In the genomic region with DNA sequence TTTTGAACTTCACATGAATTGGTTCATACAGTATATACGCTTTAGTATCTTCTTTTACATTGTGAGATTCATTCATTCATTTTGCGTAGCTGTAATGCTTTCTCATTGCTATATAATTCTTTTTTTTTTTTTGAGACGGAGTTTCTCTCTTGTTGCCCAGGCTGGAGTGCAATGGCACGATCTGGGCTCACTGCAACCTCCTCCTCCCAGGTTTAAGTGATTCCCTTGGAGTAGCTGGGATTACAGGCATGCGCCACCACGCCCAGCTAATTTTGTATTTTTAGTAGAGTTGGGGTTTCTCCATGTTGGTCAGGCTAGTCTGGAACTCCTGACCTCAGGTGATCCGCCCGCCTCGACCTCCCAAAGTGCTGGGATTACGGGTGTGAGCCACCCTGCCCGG, we compare ENCODE assay signal across 8 cellular contexts. TPM values are rescaled to one million over a fixed set of nuclear protein-coding genes. Genes with fewer than 3 reads are reported as not detected.
DNase-seq lines count a peak whose midpoint lies in the region; ATAC-seq and TF ChIP-seq lines count a peak whose summit lies in the region.
"Not testable (repeated sequence)": the region's sequence is repeated elsewhere in the genome, so short reads cannot be mapped to it uniquely, and the experiment has no call there.

No MANE protein-coding gene starts in this region.

- POLR2A ChIA-PET in CD4-positive, alpha-beta T cell (lab: Charles Lee) = interaction anchor here (3.6 kb wide), 1 partner anchor 241 kb away, joined by 24 read pairs; the partner anchor contains the start of gene KDM3A
- POLR2A ChIA-PET in naive thymus-derived CD4-positive, alpha-beta T cell (lab: Charles Lee) = interaction anchor here (0.6 to 3.1 kb wide), 4 partner anchors 24 to 814 kb away, joined by 3 to 17 read pairs (median 4); partner anchors contain the start of genes KDM3A and TMEM150A

- not testable (repeated sequence) for H3K27me3 ChIP-seq in CD4-positive, alpha-beta T cell (ENCODE audit: control insufficient read depth, insufficient read depth, low read length); HL-60 (ENCODE audit: insufficient read depth, poor library complexity, severe bottlenecking); left ventricle myocardium inferior (ENCODE audit: low read depth); naive thymus-derived CD4-positive, alpha-beta T cell (ENCODE audit: control insufficient read depth in 2 of 2, insufficient read depth in 2 of 2, low read length in 2 of 2); spleen (replicated peaks in 1 of 7)

- not testable (repeated sequence) for TF ChIP-seq POLR2A in spleen (IDR thresholded peaks at IDR 0.05)

- not testable (repeated sequence) for H3K27ac ChIP-seq in CD4-positive, alpha-beta T cell (ENCODE audit: low read depth, low read length); spleen
- peak overlapping the region; percentile 81; the same call in 1 of the 2 replicates for H3K27ac ChIP-seq in HL-60 (replicated peaks)
- 0 out of 2 replicates have a peak overlapping the region, but pooled peaks have one; percentile 64 for H3K27ac ChIP-seq in SK-N-MC
- H3K27ac ChIP-seq in left ventricle myocardium inferior (replicated peaks) = peak overlapping the region; percentile 95
- H3K27ac ChIP-seq in naive thymus-derived CD4-positive, alpha-beta T cell (ENCODE audit: low read depth, low read length) = peak overlapping the region; percentile 79

- WGBS in spleen, 5 donors = 87 to 94% (median 91%) methylated on average over 11 of the region's 11 CpGs

- TF ChIP-seq CTCF in CD4-positive, alpha-beta T cell (IDR thresholded peaks at IDR 0.05); HL-60 (IDR thresholded peaks at IDR 0.05; ENCODE audit: insufficient read depth, low read length); left ventricle myocardium inferior (IDR thresholded peaks at IDR 0.05; ENCODE audit: borderline replicate concordance); spleen (IDR thresholded peaks at IDR 0.05 in 8 of 11, conservative IDR thresholded peaks at IDR 0.05 in 3 of 11): not testable (repeated sequence)

- DNase-seq in CD4-positive, alpha-beta T cell; HL-60 (ENCODE audit: low read depth in 1 of 2, low spot score in 1 of 2); SK-N-MC (ENCODE audit: low read depth, low spot score); left ventricle myocardium inferior; naive thymus-derived CD4-positive, alpha-beta T cell; spleen: not testable (repeated sequence)

- CTCF ChIA-PET in CD4-positive, alpha-beta T cell (lab: Charles Lee); naive thymus-derived CD4-positive, alpha-beta T cell (lab: Charles Lee): not testable (repeated sequence)

- H3K9ac ChIP-seq in SK-N-MC (ENCODE audit: insufficient read length) = peak overlapping the region; percentile 89

- peak overlapping the region; percentile 98 for H3K4me3 Mint-ChIP-seq in CD4-positive, alpha-beta T cell
- H3K4me3 Mint-ChIP-seq in activated T-helper 17 cell treated with anti-CD3 and anti-CD28 coated beads, Interleukin-2, amount 50 U/mL, for 72 hours = peak overlapping the region; percentile 87
- peak overlapping the region; percentile 46 for H3K4me3 Mint-ChIP-seq in dendritic cell treated with granulocyte-macrophage colony-stimulating factor and Interleukin-4, amounts not matched to agents 40 ng/mL and 50 ng/mL, for 4 days
- peak overlapping the region; percentile 92 to 100 (median 96) for H3K4me3 Mint-ChIP-seq in naive thymus-derived CD4-positive, alpha-beta T cell

- not testable (repeated sequence) for H3K9me3 ChIP-seq in CD4-positive, alpha-beta T cell (ENCODE audit: control insufficient read depth, low read length); SK-N-MC (ENCODE audit: low read depth, low read length); left ventricle myocardium inferior (replicated peaks); naive thymus-derived CD4-positive, alpha-beta T cell (ENCODE audit: control insufficient read depth in 2 of 3, low read length in 3 of 3); spleen

- not testable (repeated sequence) for H3K36me3 ChIP-seq in SK-N-MC (ENCODE audit: insufficient read depth, low read length); left ventricle myocardium inferior; naive thymus-derived CD4-positive, alpha-beta T cell (ENCODE audit: control insufficient read depth in 2 of 3, insufficient read depth in 3 of 3, low read length in 3 of 3)
- peaks cover 0 to 13% (median 2%) of the 10 kb centered on the region in 6 donors for H3K36me3 ChIP-seq in spleen

- not testable (repeated sequence) for H3K27me3 Mint-ChIP-seq in CD4-positive, alpha-beta T cell; activated T-helper 17 cell treated with anti-CD3 and anti-CD28 coated beads, Interleukin-2, amount 50 U/mL, for 72 hours; dendritic cell treated with granulocyte-macrophage colony-stimulating factor and Interleukin-4, amounts not matched to agents 40 ng/mL and 50 ng/mL, for 4 days; naive thymus-derived CD4-positive, alpha-beta T cell

- peaks cover 54% of the 10 kb centered on the region for H3K4me1 Mint-ChIP-seq in CD4-positive, alpha-beta T cell (ENCODE audit: low read depth)
- peaks cover 13% of the 10 kb centered on the region for H3K4me1 Mint-ChIP-seq in activated T-helper 17 cell treated with anti-CD3 and anti-CD28 coated beads, Interleukin-2, amount 50 U/mL, for 72 hours
- peaks cover 20% of the 10 kb centered on the region for H3K4me1 Mint-ChIP-seq in dendritic cell treated with granulocyte-macrophage colony-stimulating factor and Interleukin-4, amounts not matched to agents 40 ng/mL and 50 ng/mL, for 4 days (ENCODE audit: low read depth)
- H3K4me1 Mint-ChIP-seq in naive thymus-derived CD4-positive, alpha-beta T cell = peaks cover 28 to 66% (median 50%) of the 10 kb centered on the region in 7 donors

- H3K9me3 Mint-ChIP-seq in CD4-positive, alpha-beta T cell; activated T-helper 17 cell treated with anti-CD3 and anti-CD28 coated beads, Interleukin-2, amount 50 U/mL, for 72 hours; dendritic cell treated with granulocyte-macrophage colony-stimulating factor and Interleukin-4, amounts not matched to agents 40 ng/mL and 50 ng/mL, for 4 days; naive thymus-derived CD4-positive, alpha-beta T cell: not testable (repeated sequence)

- ATAC-seq in CD4-positive, alpha-beta T cell (ENCODE audit: poor library complexity); activated T-helper 17 cell treated with anti-CD3 and anti-CD28 coated beads, Interleukin-2, amount 50 U/mL, for 72 hours (replicated peaks); naive thymus-derived CD4-positive, alpha-beta T cell: not testable (repeated sequence)

- intact Hi-C loops in CD4-positive, alpha-beta T cell (cut with DNase I, micrococcal nuclease) = loop anchor here in 1 of 2 experiments (1.0 kb wide), 1 partner anchor 30 kb away; no protein-coding TSS in a partner anchor
- intact Hi-C loops in dendritic cell treated with granulocyte-macrophage colony-stimulating factor and Interleukin-4, amounts not matched to agents 40 ng/mL and 50 ng/mL, for 4 days (cut with micrococcal nuclease); left ventricle myocardium inferior (cut with micrococcal nuclease); naive thymus-derived CD4-positive, alpha-beta T cell (cut with micrococcal nuclease); spleen (cut with DNase I; ENCODE audit: low total_unique reads): not testable (repeated sequence)

- H3K27ac Mint-ChIP-seq in CD4-positive, alpha-beta T cell = peak overlapping the region; percentile 80
- H3K27ac Mint-ChIP-seq in activated T-helper 17 cell treated with anti-CD3 and anti-CD28 coated beads, Interleukin-2, amount 50 U/mL, for 72 hours = peak overlapping the region; percentile 87
- H3K27ac Mint-ChIP-seq in dendritic cell treated with granulocyte-macrophage colony-stimulating factor and Interleukin-4, amounts not matched to agents 40 ng/mL and 50 ng/mL, for 4 days = peak overlapping the region; percentile 93
- peak overlapping the region; percentile 19 to 100 (median 69) for H3K27ac Mint-ChIP-seq in naive thymus-derived CD4-positive, alpha-beta T cell

- H3K4me3 ChIP-seq in HL-60 (replicated peaks; ENCODE audit: insufficient read depth, low read length) (peak overlapping the region; percentile 65), SK-N-MC (peak overlapping the region; percentile 88), left ventricle myocardium inferior (peak overlapping the region; percentile 85), spleen (peak overlapping the region in 7 of 8 donors; percentile 78 to 93 (median 83))
- not testable (repeated sequence) for H3K4me3 ChIP-seq in naive thymus-derived CD4-positive, alpha-beta T cell (ENCODE audit: low read length)

- H3K4me1 ChIP-seq in left ventricle myocardium inferior (peaks cover 78% of the 10 kb centered on the region), spleen (peaks cover 13 to 71% (median 51%) of the 10 kb centered on the region in 6 donors)
- not testable (repeated sequence) for H3K4me1 ChIP-seq in naive thymus-derived CD4-positive, alpha-beta T cell (ENCODE audit: control insufficient read depth in 2 of 2, insufficient read depth in 2 of 2, low read length in 2 of 2)

- H3K36me3 Mint-ChIP-seq in CD4-positive, alpha-beta T cell (ENCODE audit: low read depth) = peaks cover 16% of the 10 kb centered on the region
- peaks cover 33% of the 10 kb centered on the region for H3K36me3 Mint-ChIP-seq in activated T-helper 17 cell treated with anti-CD3 and anti-CD28 coated beads, Interleukin-2, amount 50 U/mL, for 72 hours (ENCODE audit: low read depth)
- H3K36me3 Mint-ChIP-seq in dendritic cell treated with granulocyte-macrophage colony-stimulating factor and Interleukin-4, amounts not matched to agents 40 ng/mL and 50 ng/mL, for 4 days (ENCODE audit: low read depth) = peaks cover 27% of the 10 kb centered on the region
- peaks cover 0 to 10% (median 5%) of the 10 kb centered on the region in 5 donors for H3K36me3 Mint-ChIP-seq in naive thymus-derived CD4-positive, alpha-beta T cell

RNA-seq across cellular contexts. Expression of gene MRPL35, which starts 1.3 kb away (rescaled TPM):
- total RNA-seq in CD4-positive, alpha-beta T cell = 1 to 10 TPM; 5.4 to 6.1 TPM
- 10 to 100 TPM; 39.4 to 59.5 TPM for total RNA-seq in activated T-helper 17 cell treated with anti-CD3 and anti-CD28 coated beads, Interleukin-2, amount 50 U/mL, for 72 hours
- total RNA-seq in left ventricle myocardium inferior (111 TPM), spleen (10 to 100 TPM; 16.4 to 42.5 (median 23.6) TPM)
- total RNA-seq in naive thymus-derived CD4-positive, alpha-beta T cell = 10 to 100 TPM in 4 of 5 experiments, 1 to 10 TPM in 1; 9.7 to 49.2 (median 26.5) TPM
- 10 to 100 TPM; 29.0 to 38.2 TPM for polyA plus RNA-seq in naive thymus-derived CD4-positive, alpha-beta T cell
- polyA plus RNA-seq in spleen = 10 to 100 TPM; 24.5 to 36.6 (median 34.5) TPM

RNA-seq across cellular contexts. Expression of gene IMMT, which starts 5.3 kb away (rescaled TPM):
- total RNA-seq in CD4-positive, alpha-beta T cell = 10 to 100 TPM; 39.5 to 40.8 TPM
- total RNA-seq in activated T-helper 17 cell treated with anti-CD3 and anti-CD28 coated beads, Interleukin-2, amount 50 U/mL, for 72 hours = 100 to 1,000 TPM; 138 to 163 TPM
- 288 TPM for total RNA-seq in left ventricle myocardium inferior
- total RNA-seq in naive thymus-derived CD4-positive, alpha-beta T cell = 100 to 1,000 TPM in 1 of 5 experiments, 10 to 100 TPM in 4; 59.2 to 164 (median 77.0) TPM
- 10 to 100 TPM; 66.7 to 95.5 TPM for polyA plus RNA-seq in naive thymus-derived CD4-positive, alpha-beta T cell
- 10 to 100 TPM; 50.4 to 80.9 (median 72.2) TPM for total RNA-seq in spleen
- 10 to 100 TPM; 30.7 to 43.4 (median 35.1) TPM for polyA plus RNA-seq in spleen

Comparison
In these comparisons a context has a peak if more than half of its experiments do, and no peak if none do; other contexts are left out.
1. H3K4me3 Mint-ChIP-seq: peak in every context shown above with its lines; median percentile 98 in CD4-positive, alpha-beta T cell; 96 in naive thymus-derived CD4-positive, alpha-beta T cell; 87 in activated T-helper 17 cell treated with anti-CD3 and anti-CD28 coated beads, Interleukin-2, amount 50 U/mL, for 72 hours; 46 in dendritic cell treated with granulocyte-macrophage colony-stimulating factor and Interleukin-4, amounts not matched to agents 40 ng/mL and 50 ng/mL, for 4 days.